Comparison of ENCODE assay signal across 24 cellular contexts in genomic region chr4:97747945-97748344, GRCh38.
DNase-seq lines count a peak whose midpoint lies in the region; ATAC-seq and TF ChIP-seq lines count a peak whose summit lies in the region.
"Had no signal": no experiment of that assay in that cellular context is flagged by ENCODE, and none has a peak within 500 bp of the region (broad histone marks: within the 10 kb centered on the region; RNA-seq: fewer than 3 reads in every experiment).

No MANE protein-coding gene starts in this region.

- H3K9me2 ChIP-seq in OCI-LY7 (ENCODE audit: insufficient read depth, low read length): no peaks in the 10 kb centered on the region

- in situ Hi-C loops in G401 (cut with HindIII; ENCODE audit: low sequenced_read_pairs): no loop called here

- H3K27ac ChIP-seq in OCI-LY3 (ENCODE audit: low read length) (no peak overlapping the region; the same call in 1 of the 2 replicates), body of pancreas (no peak overlapping the region), OCI-LY7 (ENCODE audit: low read depth, low read length, poor library complexity, severe bottlenecking) (no peak overlapping the region)
- H3K27ac ChIP-seq: BLaER1 had no signal

- H3K4me2 ChIP-seq in OCI-LY3 (ENCODE audit: low read length) (peak overlapping the region; percentile 51), OCI-LY7 (ENCODE audit: low read length) (no peak overlapping the region)
- H3K4me2 ChIP-seq: BLaER1 had no signal

- H3K4me1 ChIP-seq in OCI-LY3 (ENCODE audit: low read length): peaks cover 21% of the 10 kb centered on the region
- no peaks in the 10 kb centered on the region for H3K4me1 ChIP-seq in body of pancreas
- H3K4me1 ChIP-seq in OCI-LY7 (ENCODE audit: insufficient read depth, low read length, poor library complexity, severe bottlenecking): no peaks in the 10 kb centered on the region
- H3K4me1 ChIP-seq: BE2C, BLaER1 had no signal

- H3K79me2 ChIP-seq in OCI-LY3 (ENCODE audit: low read length) (no peaks in the 10 kb centered on the region), OCI-LY7 (ENCODE audit: insufficient read depth, low read depth, low read length) (no peaks in the 10 kb centered on the region)

- no TSS peak for BruUV-seq in OCI-LY7 (replicated peaks; lab: Mats Ljungman, UMichigan)

- H3K4me3 ChIP-seq in OCI-LY3 (ENCODE audit: low read length) (peak overlapping the region; percentile 10; the same call in 1 of the 2 replicates), body of pancreas (no peak overlapping the region), OCI-LY7 (ENCODE audit: low read depth, low read length, poor library complexity, severe bottlenecking) (no peak overlapping the region)
- H3K4me3 ChIP-seq: BLaER1 had no signal

- H3K36me3 ChIP-seq in OCI-LY3 (replicated peaks; ENCODE audit: low read depth, low read length): no peaks in the 10 kb centered on the region
- no peaks in the 10 kb centered on the region for H3K36me3 ChIP-seq in body of pancreas (replicated peaks in 1 of 2; ENCODE audit: insufficient read depth in 1 of 2, low read depth in 2 of 2)
- no peaks in the 10 kb centered on the region for H3K36me3 ChIP-seq in OCI-LY7 (ENCODE audit: insufficient read depth, low read length)
- H3K36me3 ChIP-seq: BE2C, BLaER1 had no signal

- DNase-seq in left kidney (ENCODE audit: low read depth, low spot score): peak; percentile 7
- DNase-seq in body of pancreas: no peak
- DNase-seq in HuH-7 (ENCODE audit: low spot score): no peak
- no peak for DNase-seq in G401 (ENCODE audit: low spot score)
- DNase-seq in OCI-LY7 (ENCODE audit: low spot score): no peak
- DNase-seq: 8988T; ACHN; BE2C; C1 segment of cervical spinal cord; CD4-positive, alpha-beta memory T cell; CD4-positive, CD25-positive, alpha-beta regulatory T cell; CD8-positive, alpha-beta memory T cell; COR-L47; DMS 273 treated with DMSO at 0.1 percent for 48 hours; DMS153; DMS53; DMS79; DND-41; EL; GF-D8 had no signal

- peaks cover 11% of the 10 kb centered on the region; the same call in 1 of the 2 replicates for H3K27me3 ChIP-seq in OCI-LY3 (ENCODE audit: low read depth, low read length)
- no peaks in the 10 kb centered on the region for H3K27me3 ChIP-seq in body of pancreas
- H3K27me3 ChIP-seq: BE2C, BLaER1 had no signal

- peak; percentile 69 for ATAC-seq in HG02852 (IDR thresholded peaks at IDR 0.05; ENCODE audit: unreplicated experiment)
- peak; percentile 80 for ATAC-seq in HG03439 (IDR thresholded peaks at IDR 0.05; ENCODE audit: unreplicated experiment)
- ATAC-seq in body of pancreas: no peak

- H2AFZ ChIP-seq in OCI-LY3 (ENCODE audit: low read depth, low read length): no peak overlapping the region
- H2AFZ ChIP-seq in OCI-LY7 (ENCODE audit: low read length): no peak overlapping the region

- intact Hi-C loops in body of pancreas (cut with DNase I): no loop called here
- intact Hi-C loops in OCI-LY7 (cut with micrococcal nuclease; ENCODE audit: unreplicated experiment): no loop called here

- H4K20me1 ChIP-seq in OCI-LY3 (ENCODE audit: insufficient read depth, low read length) (no peaks in the 10 kb centered on the region), OCI-LY7 (ENCODE audit: insufficient read depth, low read length) (no peaks in the 10 kb centered on the region)
- H4K20me1 ChIP-seq: BLaER1 had no signal

- CTCF ChIA-PET in OCI-LY7 (lab: Charles Lee; ENCODE audit: unreplicated experiment): no interaction called here

- POLR2A ChIA-PET in OCI-LY7 (lab: Charles Lee): interaction anchor here (0.7 kb wide), 1 partner anchor 108 kb away, joined by 3 read pairs; no protein-coding TSS in a partner anchor

- TF ChIP-seq POLR2A in body of pancreas (IDR thresholded peaks at IDR 0.05): no peak

- 71 to 73% methylated on average over 3 of the region's 3 CpGs for WGBS in body of pancreas, 2 donors

- no peak for TF ChIP-seq CTCF in OCI-LY3 (IDR thresholded peaks at IDR 0.05; ENCODE audit: low read depth, low read length)
- TF ChIP-seq CTCF in body of pancreas (IDR thresholded peaks at IDR 0.05): no peak
- TF ChIP-seq CTCF in OCI-LY7 (conservative IDR thresholded peaks at IDR 0.05; ENCODE audit: low read length): no peak

- H3K9ac ChIP-seq in OCI-LY3 (ENCODE audit: low read length): no peak overlapping the region
- H3K9ac ChIP-seq: BLaER1 had no signal

- no peaks in the 10 kb centered on the region for H3K9me3 ChIP-seq in OCI-LY3 (ENCODE audit: insufficient read depth, low read length)
- H3K9me3 ChIP-seq in body of pancreas: no peaks in the 10 kb centered on the region
- H3K9me3 ChIP-seq in OCI-LY7 (ENCODE audit: low read length): no peaks in the 10 kb centered on the region
- H3K9me3 ChIP-seq: BE2C, BLaER1 had no signal
